ENCODE assay signal across 9 cellular contexts in the genomic region with DNA sequence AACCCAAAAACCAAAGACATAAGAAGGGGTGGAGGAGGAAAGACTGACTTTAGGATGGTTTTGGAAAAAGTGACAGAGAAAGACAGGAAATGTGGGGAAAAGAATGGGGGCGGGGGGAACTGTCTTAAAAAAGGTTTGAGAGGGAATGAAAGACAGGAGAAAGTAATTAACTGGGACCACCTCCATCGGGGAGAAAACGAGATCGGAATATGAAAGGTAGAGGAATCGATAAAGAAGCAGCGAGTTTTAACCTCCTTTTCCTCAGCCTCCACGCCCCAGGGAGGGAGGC. TPM values are rescaled to one million over a fixed set of nuclear protein-coding genes. Genes with fewer than 3 reads are reported as not detected.
DNase-seq lines count a peak whose midpoint lies in the region; ATAC-seq, FAIRE-seq and TF ChIP-seq lines count a peak whose summit lies in the region.
"Had no signal": no experiment of that assay in that cellular context is flagged by ENCODE, and none has a peak within 500 bp of the region (broad histone marks: within the 10 kb centered on the region; RNA-seq: fewer than 3 reads in every experiment).

No MANE protein-coding gene starts in this region.

- H3K9me3 ChIP-seq in keratinocyte (ENCODE audit: control insufficient read depth, low read depth, low read length) (no peaks in the 10 kb centered on the region), thoracic aorta (no peaks in the 10 kb centered on the region)

- H4K20me1 ChIP-seq in keratinocyte (ENCODE audit: control insufficient read depth, extremely low read depth, insufficient read depth, low read length): no peaks in the 10 kb centered on the region

- H3K9me3 Mint-ChIP-seq in activated T-helper 2 cell treated with anti-CD3 and anti-CD28 coated beads, Interferon-gamma antibody, Interleukin-2, Interleukin-4, amounts not matched to agents 10 μg/mL and 5 μg/mL and 100 μg/mL, durations not matched to agents 14 hours and 24 hours and 36 hours: no peaks in the 10 kb centered on the region

- DNase-seq in activated T-cell treated with anti-CD3 and anti-CD28 coated beads for 4 hours (peak; percentile 9), keratinocyte (ENCODE audit: low read depth, low spot score) (no peak), thoracic aorta (ENCODE audit: low spot score) (no peak), erythroblast (lab: John Stamatoyannopoulos, UW) (no peak), nucleus accumbens (lab: John Stamatoyannopoulos, UW) (no peak), NCI-H226 (no peak)
- DNase-seq in activated T-cell treated with anti-CD3 and anti-CD28 coated beads, Interleukin-2, amount 50 U/mL, for 48 hours: no peak
- DNase-seq in activated T-helper 2 cell treated with anti-CD3 and anti-CD28 coated beads, Interferon-gamma antibody, Interleukin-2, Interleukin-4, amounts not matched to agents 10 μg/mL and 5 μg/mL and 100 μg/mL, durations not matched to agents 14 hours and 24 hours and 36 hours (ENCODE audit: low spot score): no peak

- peaks cover 23% of the 10 kb centered on the region for H3K4me1 Mint-ChIP-seq in activated T-helper 2 cell treated with anti-CD3 and anti-CD28 coated beads, Interferon-gamma antibody, Interleukin-2, Interleukin-4, amounts not matched to agents 10 μg/mL and 5 μg/mL and 100 μg/mL, durations not matched to agents 14 hours and 24 hours and 36 hours (ENCODE audit: low read depth)

- H3K4me2 ChIP-seq in keratinocyte (ENCODE audit: control insufficient read depth, extremely low read depth, insufficient read depth, low read depth, low read length): peak overlapping the region; percentile 84

- dilution Hi-C loops in keratinocyte (cut with MboI; ENCODE audit: extremely low pct_ligation_motif_present, low sequenced_read_pairs): no loop called here

- H3K4me1 ChIP-seq in keratinocyte (ENCODE audit: control insufficient read depth, extremely low read depth, insufficient read depth, low read length) (peaks cover 9% of the 10 kb centered on the region), thoracic aorta (ENCODE audit: control insufficient read depth in 1 of 2, low read depth in 2 of 2) (peaks cover 6 to 53% of the 10 kb centered on the region in 2 donors)

- no peaks in the 10 kb centered on the region for H3K9me1 ChIP-seq in keratinocyte (ENCODE audit: control insufficient read depth, extremely low read depth, insufficient read depth, low read length)

- no peaks in the 10 kb centered on the region for H3K36me3 ChIP-seq in keratinocyte (ENCODE audit: control insufficient read depth in 2 of 2, extremely low read depth in 1 of 2, insufficient read depth in 2 of 2, low read length in 2 of 2)
- H3K36me3 ChIP-seq in thoracic aorta: no peaks in the 10 kb centered on the region

- FAIRE-seq in keratinocyte (lab: Jason Lieb, UNC): no peak
- FAIRE-seq: colon had no signal

- peaks cover 49% of the 10 kb centered on the region for H3K79me2 ChIP-seq in keratinocyte (ENCODE audit: control insufficient read depth, insufficient read depth, low read length)

- H3K36me3 Mint-ChIP-seq in activated T-helper 2 cell treated with anti-CD3 and anti-CD28 coated beads, Interferon-gamma antibody, Interleukin-2, Interleukin-4, amounts not matched to agents 10 μg/mL and 5 μg/mL and 100 μg/mL, durations not matched to agents 14 hours and 24 hours and 36 hours (ENCODE audit: low read depth): peaks cover 3% of the 10 kb centered on the region

- H3K9ac ChIP-seq in keratinocyte (ENCODE audit: control insufficient read depth, extremely low read depth, insufficient read depth, low read length): peak overlapping the region; percentile 97

- TF ChIP-seq POLR2A in erythroblast (IDR thresholded peaks at IDR 0.05; ENCODE audit: low read length): no peak

- H3K4me3 ChIP-seq in keratinocyte (ENCODE audit: control insufficient read depth in 2 of 3, extremely low read depth in 1 of 3, insufficient read depth in 2 of 3, low read depth in 1 of 3, low read length in 3 of 3) (peak overlapping the region; percentile 97 to 99 (median 98)), thoracic aorta (peak overlapping the region; percentile 81)

- peak overlapping the region; percentile 94 for H3K27ac ChIP-seq in keratinocyte (ENCODE audit: control insufficient read depth, insufficient read depth, low read length)
- H3K27ac ChIP-seq in thoracic aorta: peak overlapping the region; percentile 97 to 99

- no peak for ATAC-seq in thoracic aorta (ENCODE audit: insufficient number of reproducible peaks, low FRiP score, low read depth)

- peak overlapping the region; percentile 91 for H2AFZ ChIP-seq in keratinocyte (ENCODE audit: control insufficient read depth, low read length)

- no peaks in the 10 kb centered on the region for H3K27me3 ChIP-seq in keratinocyte (ENCODE audit: control insufficient read depth, extremely low read depth, insufficient read depth, low read length)
- H3K27me3 ChIP-seq in thoracic aorta (replicated peaks; ENCODE audit: insufficient read depth): no peaks in the 10 kb centered on the region

- intact Hi-C loops in activated T-helper 2 cell treated with anti-CD3 and anti-CD28 coated beads, Interferon-gamma antibody, Interleukin-2, Interleukin-4, amounts not matched to agents 10 μg/mL and 5 μg/mL and 100 μg/mL, durations not matched to agents 14 hours and 24 hours and 36 hours (cut with micrococcal nuclease): loop anchor here (5.0 to 10.0 kb wide), 2 partner anchors 89 to 331 kb away; no protein-coding TSS in a partner anchor

- H3K27ac Mint-ChIP-seq in activated T-helper 2 cell treated with anti-CD3 and anti-CD28 coated beads, Interferon-gamma antibody, Interleukin-2, Interleukin-4, amounts not matched to agents 10 μg/mL and 5 μg/mL and 100 μg/mL, durations not matched to agents 14 hours and 24 hours and 36 hours: peak overlapping the region; percentile 99

- H3K27me3 Mint-ChIP-seq in activated T-helper 2 cell treated with anti-CD3 and anti-CD28 coated beads, Interferon-gamma antibody, Interleukin-2, Interleukin-4, amounts not matched to agents 10 μg/mL and 5 μg/mL and 100 μg/mL, durations not matched to agents 14 hours and 24 hours and 36 hours (ENCODE audit: low read depth): peaks cover 5% of the 10 kb centered on the region

- peak overlapping the region; percentile 100 for H3K4me3 Mint-ChIP-seq in activated T-helper 2 cell treated with anti-CD3 and anti-CD28 coated beads, Interferon-gamma antibody, Interleukin-2, Interleukin-4, amounts not matched to agents 10 μg/mL and 5 μg/mL and 100 μg/mL, durations not matched to agents 14 hours and 24 hours and 36 hours (ENCODE audit: low read depth)

- TF ChIP-seq CTCF in keratinocyte (optimal IDR thresholded peaks at IDR 0.05 in 1 of 3, IDR thresholded peaks at IDR 0.05 in 1 of 3, conservative IDR thresholded peaks at IDR 0.05 in 1 of 3; ENCODE audit: extremely low read depth in 1 of 3, insufficient read depth in 2 of 3, low read length in 3 of 3) (no peak), thoracic aorta (IDR thresholded peaks at IDR 0.05) (no peak)

RNA-seq across cellular contexts. Expression of a gene that starts 0.5 kb away (rescaled TPM):
- total RNA-seq in activated T-helper 2 cell treated with anti-CD3 and anti-CD28 coated beads, Interferon-gamma antibody, Interleukin-2, Interleukin-4, amounts not matched to agents 10 μg/mL and 5 μg/mL and 100 μg/mL, durations not matched to agents 14 hours and 24 hours and 36 hours: 41.7 and 45.4 TPM in 2 replicates
- 14.7 to 27.0 TPM (median 24.7 TPM) in 3 replicates for polyA plus RNA-seq in keratinocyte
- 11.3 TPM for polyA plus RNA-seq in keratinocyte (2011; ENCODE audit: low read depth)
- 16.7 and 31.1 TPM in 2 replicates for polyA plus RNA-seq in keratinocyte (2011; cell fraction: cytosol; rRNA removed)
- polyA plus RNA-seq in keratinocyte (2011; cell fraction: nucleus; rRNA removed): 13.5 and 14.6 TPM in 2 replicates
- polyA plus RNA-seq in keratinocyte (2012; ENCODE audit: low replicate concordance): 9.4 and 25.2 TPM in 2 replicates
- 7.5 to 52.4 TPM (median 24.7 TPM) in 3 replicates for polyA minus RNA-seq in keratinocyte
- 63.7 TPM for polyA minus RNA-seq in keratinocyte (2011; cell fraction: cytosol; rRNA and poly(A)+ RNA removed)
- 15.8 and 27.8 TPM in 2 replicates for polyA minus RNA-seq in keratinocyte (2011; cell fraction: nucleus; rRNA and poly(A)+ RNA removed)
- total RNA-seq in thoracic aorta: 10 to 100 TPM; 38.2 to 38.9 TPM
